Comparison of ENCODE assay signal across 23 cellular contexts in the genomic region with DNA sequence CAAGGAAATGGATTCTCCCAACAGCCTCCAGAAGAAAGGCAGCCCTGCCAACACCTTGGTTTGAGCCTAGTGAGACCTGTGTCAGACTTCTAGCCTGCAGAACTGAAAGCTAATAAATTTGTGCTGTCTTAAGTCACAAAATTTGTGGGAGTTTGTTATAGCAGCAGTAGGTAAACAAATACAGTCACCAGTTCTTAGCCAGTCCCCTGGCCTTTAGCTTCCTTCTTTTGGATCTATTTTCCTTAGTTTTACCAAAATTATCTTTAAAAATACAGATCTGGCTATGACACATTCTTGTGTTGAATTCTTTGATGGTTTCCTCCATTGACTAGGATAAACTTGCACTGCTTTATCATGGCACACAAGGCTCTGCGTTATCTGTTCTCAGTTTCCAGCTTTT.
DNase-seq lines count a peak whose midpoint lies in the region; ATAC-seq and TF ChIP-seq lines count a peak whose summit lies in the region.
"Had no signal": no experiment of that assay in that cellular context is flagged by ENCODE, and none has a peak within 500 bp of the region (broad histone marks: within the 10 kb centered on the region; RNA-seq: fewer than 3 reads in every experiment).

No MANE protein-coding gene starts in this region.

- no peak overlapping the region for H2AFZ ChIP-seq in GM23248
- H2AFZ ChIP-seq in smooth muscle cell (ENCODE audit: low read depth), result no peak overlapping the region
- H2AFZ ChIP-seq: PC-9 had no signal

- DNase-seq in GM23248, result peak; percentile 14
- DNase-seq in Panc1 (ENCODE audit: low read depth, low spot score), result no peak
- DNase-seq in choroid plexus epithelial cell (ENCODE audit: low read depth), result peak; percentile 31
- no peak for DNase-seq in smooth muscle cell (lab: John Stamatoyannopoulos, UW; ENCODE audit: unreplicated experiment)
- no peak for DNase-seq in erythroblast (lab: John Stamatoyannopoulos, UW)
- no peak for DNase-seq in ascending aorta (ENCODE audit: low spot score in 2 of 2)
- no peak for DNase-seq in NCI-H510A treated with DMSO at 0.1 percent for 48 hours (lab: John Stamatoyannopoulos, UW)
- DNase-seq: CD4-positive, alpha-beta T cell; GDM1; Kasumi-1; NCI-H2029; NCI-H446; NCI-H526; NK-92 treated with Interleukin-12 subunit alpha and Interleukin-12 subunit beta, amount 100 ng/mL, for 24 hours; PC-9; Right ventricle myocardium superior; RPMI8226; SK-N-SH; SW 1271 had no signal

- H3K27ac ChIP-seq in GM23248, result 0 out of 2 replicates have a peak overlapping the region, but pooled peaks have one; percentile 20
- H3K27ac ChIP-seq in Panc1 (ENCODE audit: low read length), result no peak overlapping the region
- peak overlapping the region; percentile 74 for H3K27ac ChIP-seq in smooth muscle cell (ENCODE audit: low read depth)
- H3K27ac ChIP-seq in ascending aorta, result no peak overlapping the region
- H3K27ac ChIP-seq: BLaER1 treated with 17β-estradiol and CSF1 and Interleukin-3, amounts not matched to agents 10 nM and 100 nM; PC-9 had no signal

- 0 out of 2 replicates have a peak, but pooled peaks cover 5% of the 10 kb centered on the region for H3K4me1 ChIP-seq in GM23248 (ENCODE audit: insufficient read depth)
- H3K4me1 ChIP-seq in Panc1 (ENCODE audit: control insufficient read depth, insufficient read depth, low read length), result no peaks in the 10 kb centered on the region
- H3K4me1 ChIP-seq in smooth muscle cell (ENCODE audit: low read depth), result no peaks in the 10 kb centered on the region
- no peaks in the 10 kb centered on the region for H3K4me1 ChIP-seq in ascending aorta

- H3K36me3 ChIP-seq in GM23248 (ENCODE audit: low read depth) (no peaks in the 10 kb centered on the region), Panc1 (ENCODE audit: control insufficient read depth, insufficient read depth, low read length) (no peaks in the 10 kb centered on the region), smooth muscle cell (ENCODE audit: low read depth) (no peaks in the 10 kb centered on the region), ascending aorta (no peaks in the 10 kb centered on the region)
- H3K36me3 ChIP-seq: BLaER1 treated with 17β-estradiol and CSF1 and Interleukin-3, amounts not matched to agents 10 nM and 100 nM had no signal

- H3K9me3 ChIP-seq in GM23248 (ENCODE audit: low read depth), result no peaks in the 10 kb centered on the region
- no peaks in the 10 kb centered on the region; the same call in 1 of the 2 replicates for H3K9me3 ChIP-seq in Panc1 (ENCODE audit: control insufficient read depth, insufficient read depth, low read depth, low read length)
- no peaks in the 10 kb centered on the region for H3K9me3 ChIP-seq in smooth muscle cell (replicated peaks; ENCODE audit: low read depth)
- H3K9me3 ChIP-seq in ascending aorta, result no peaks in the 10 kb centered on the region
- H3K9me3 ChIP-seq: SK-N-SH had no signal

- no peaks in the 10 kb centered on the region; the same call in 1 of the 2 replicates for H3K27me3 ChIP-seq in GM23248 (replicated peaks; ENCODE audit: insufficient read depth)
- H3K27me3 ChIP-seq in Panc1 (ENCODE audit: control insufficient read depth, insufficient read depth, low read length), result no peaks in the 10 kb centered on the region
- H3K27me3 ChIP-seq in smooth muscle cell (ENCODE audit: low read depth), result no peaks in the 10 kb centered on the region
- no peaks in the 10 kb centered on the region for H3K27me3 ChIP-seq in ascending aorta
- H3K27me3 ChIP-seq: BLaER1 treated with 17β-estradiol and CSF1 and Interleukin-3, amounts not matched to agents 10 nM and 100 nM had no signal

- CTCF ChIA-PET in Panc1 (lab: Charles Lee), result no interaction called here

- peak; percentile 88 for ATAC-seq in Panc1
- ATAC-seq: GM12878, HepG2, K562 had no signal

- in situ Hi-C loops in GM23248 (cut with MboI), result no loop called here
- in situ Hi-C loops in Panc1 (cut with HindIII; ENCODE audit: low pct_unique_long_range_greater_than_20kb, low sequenced_read_pairs), result no loop called here

- H4K20me1 ChIP-seq in GM23248 (ENCODE audit: insufficient read depth) (no peaks in the 10 kb centered on the region), smooth muscle cell (ENCODE audit: low read depth) (no peaks in the 10 kb centered on the region)
- H4K20me1 ChIP-seq: BLaER1 treated with 17β-estradiol and CSF1 and Interleukin-3, amounts not matched to agents 10 nM and 100 nM had no signal

- peaks cover 6% of the 10 kb centered on the region; the same call in 1 of the 2 replicates for H3F3A ChIP-seq in GM23248 (ENCODE audit: insufficient read depth)
- H3F3A ChIP-seq in smooth muscle cell (ENCODE audit: low read depth), result peaks cover 7% of the 10 kb centered on the region

- H3K9ac ChIP-seq in GM23248 (no peak overlapping the region), smooth muscle cell (ENCODE audit: low read depth) (no peak overlapping the region)
- H3K9ac ChIP-seq: BLaER1 treated with 17β-estradiol and CSF1 and Interleukin-3, amounts not matched to agents 10 nM and 100 nM; SK-N-SH had no signal

- 93 to 100% methylated on average over 1 of the region's 1 CpG for WGBS in GM23248 (ENCODE audit: low coverage in 1 of 2, low lambda C conversion rate in 2 of 2, missing lambda C conversion rate in 2 of 2), 2 experiments
- WGBS in smooth muscle cell (ENCODE audit: low lambda C conversion rate), result 42% methylated on average over 1 of the region's 1 CpG

- H3K4me3 ChIP-seq in GM23248 (no peak overlapping the region), Panc1 (ENCODE audit: low read depth in 2 of 2, low read length in 2 of 2) (no peak overlapping the region), choroid plexus epithelial cell (ENCODE audit: low read depth, low read length) (no peak overlapping the region), smooth muscle cell (no peak overlapping the region), ascending aorta (no peak overlapping the region)
- H3K4me3 ChIP-seq: BLaER1 treated with 17β-estradiol and CSF1 and Interleukin-3, amounts not matched to agents 10 nM and 100 nM; GM12878; K562; PC-9 had no signal

- intact Hi-C loops in Panc1 (cut with micrococcal nuclease; ENCODE audit: unreplicated experiment), result no loop called here
- intact Hi-C loops in ascending aorta (cut with DNase I), result no loop called here

- H3K79me2 ChIP-seq in GM23248 (ENCODE audit: insufficient read depth) (no peaks in the 10 kb centered on the region), smooth muscle cell (ENCODE audit: low read depth) (no peaks in the 10 kb centered on the region)

- POLR2A ChIA-PET in Panc1 (lab: Charles Lee), result no interaction called here

- H3K4me2 ChIP-seq in GM23248 (ENCODE audit: unreplicated experiment) (no peak overlapping the region), smooth muscle cell (no peak overlapping the region)
- H3K4me2 ChIP-seq: BLaER1 treated with 17β-estradiol and CSF1 and Interleukin-3, amounts not matched to agents 10 nM and 100 nM; PC-9; SK-N-SH had no signal

- BruUV-seq in Panc1 (replicated peaks; lab: Mats Ljungman, UMichigan), result no TSS peak

- TF ChIP-seq CTCF in Panc1 (IDR thresholded peaks at IDR 0.05), result no peak
- no peak for TF ChIP-seq CTCF in choroid plexus epithelial cell (conservative IDR thresholded peaks at IDR 0.05; ENCODE audit: low read depth, low read length)
- no peak for TF ChIP-seq CTCF in smooth muscle cell (IDR thresholded peaks at IDR 0.05; ENCODE audit: borderline replicate concordance, insufficient read depth, poor library complexity, severe bottlenecking)
- TF ChIP-seq CTCF in ascending aorta (IDR thresholded peaks at IDR 0.05), result no peak

- no peaks in the 10 kb centered on the region for H3K9me2 ChIP-seq in GM23248 (ENCODE audit: insufficient read depth)
- H3K9me2 ChIP-seq: SK-N-SH had no signal

- no peak for TF ChIP-seq POLR2A in erythroblast (IDR thresholded peaks at IDR 0.05; ENCODE audit: low read length)

Comparison
In these comparisons a context has a peak if more than half of its experiments do, and no peak if none do; other contexts are left out.
1. DNase-seq: peak in GM23248 (single experiment) and choroid plexus epithelial cell (single experiment); none in Panc1 (single experiment), smooth muscle cell (single experiment), erythroblast (0 of 2), ascending aorta (0 of 2) and NCI-H510A treated with DMSO at 0.1 percent for 48 hours (single experiment).
2. H3K27ac ChIP-seq: peak in GM23248 (single experiment) and smooth muscle cell (single experiment); none in Panc1 (single experiment) and ascending aorta (0 of 2).